In genomic region chr20:13029687-13030510, GRCh38 we compare ENCODE assay signal across 1 cellular context.
TF ChIP-seq lines count a peak whose summit lies in the region.

No MANE protein-coding gene starts in this region.

TF ChIP-seq in HepG2, 621 proteins besides CTCF, POLR2A, EP300 and RAD21 (continued from another document):
- TF ChIP-seq SOX5 (CRISPR knock-in tag; IDR thresholded peaks at IDR 0.05; ENCODE audit: borderline replicate concordance) (peak; percentile 28; the same call in 1 of the 2 replicates), PRDM10 (CRISPR knock-in tag; IDR thresholded peaks at IDR 0.05; ENCODE audit: low read depth) (peak; percentile 93), ZNF644 (CRISPR knock-in tag; IDR thresholded peaks at IDR 0.05; ENCODE audit: low read depth) (0 out of 2 replicates have a peak, but pooled peaks have one; percentile 51), CEBPB (IDR thresholded peaks at IDR 0.05; ENCODE audit: borderline replicate concordance, low read depth, low read length) (peak; percentile 58; the same call in 1 of the 2 replicates), MTF2 (CRISPR knock-in tag; IDR thresholded peaks at IDR 0.05; ENCODE audit: borderline replicate concordance) (no peak), HNRNPH1 (optimal IDR thresholded peaks at IDR 0.05; ENCODE audit: low read depth, low read length) (no peak), CREB1 (IDR thresholded peaks at IDR 0.05) (peak; percentile 44; the same call in 1 of the 2 replicates), CREB1 (CRISPR knock-in tag; IDR thresholded peaks at IDR 0.05) (peak; percentile 48; the same call in 1 of the 2 replicates), ZHX1 (CRISPR knock-in tag; IDR thresholded peaks at IDR 0.05; ENCODE audit: low read depth) (peak; percentile 25; the same call in 1 of the 2 replicates), CEBPG (CRISPR knock-in tag; IDR thresholded peaks at IDR 0.05) (0 out of 2 replicates have a peak, but pooled peaks have one; percentile 2), ZBTB21 (CRISPR knock-in tag; IDR thresholded peaks at IDR 0.05) (peak; percentile 97), JUNB (CRISPR knock-in tag; IDR thresholded peaks at IDR 0.05; ENCODE audit: borderline replicate concordance) (peak; percentile 51; the same call in 1 of the 2 replicates), ARID5B (CRISPR knock-in tag; IDR thresholded peaks at IDR 0.05) (peak; percentile 62), FOSL2 (CRISPR knock-in tag; IDR thresholded peaks at IDR 0.05) (peak; percentile 98), CREM (IDR thresholded peaks at IDR 0.05) (0 out of 2 replicates have a peak, but pooled peaks have one; percentile 17), CREM (CRISPR knock-in tag; IDR thresholded peaks at IDR 0.05) (no peak), AHDC1 (CRISPR knock-in tag; IDR thresholded peaks at IDR 0.05; ENCODE audit: borderline replicate concordance) (no peak), NFYB (CRISPR knock-in tag; IDR thresholded peaks at IDR 0.05) (no peak), FOSL1 (CRISPR knock-in tag; IDR thresholded peaks at IDR 0.05; ENCODE audit: borderline replicate concordance) (peak; percentile 65; the same call in 1 of the 2 replicates), ELF4 (CRISPR knock-in tag; IDR thresholded peaks at IDR 0.05; ENCODE audit: borderline replicate concordance) (no peak)
